Comparison of ENCODE assay signal across 8 cellular contexts in the genomic region with DNA sequence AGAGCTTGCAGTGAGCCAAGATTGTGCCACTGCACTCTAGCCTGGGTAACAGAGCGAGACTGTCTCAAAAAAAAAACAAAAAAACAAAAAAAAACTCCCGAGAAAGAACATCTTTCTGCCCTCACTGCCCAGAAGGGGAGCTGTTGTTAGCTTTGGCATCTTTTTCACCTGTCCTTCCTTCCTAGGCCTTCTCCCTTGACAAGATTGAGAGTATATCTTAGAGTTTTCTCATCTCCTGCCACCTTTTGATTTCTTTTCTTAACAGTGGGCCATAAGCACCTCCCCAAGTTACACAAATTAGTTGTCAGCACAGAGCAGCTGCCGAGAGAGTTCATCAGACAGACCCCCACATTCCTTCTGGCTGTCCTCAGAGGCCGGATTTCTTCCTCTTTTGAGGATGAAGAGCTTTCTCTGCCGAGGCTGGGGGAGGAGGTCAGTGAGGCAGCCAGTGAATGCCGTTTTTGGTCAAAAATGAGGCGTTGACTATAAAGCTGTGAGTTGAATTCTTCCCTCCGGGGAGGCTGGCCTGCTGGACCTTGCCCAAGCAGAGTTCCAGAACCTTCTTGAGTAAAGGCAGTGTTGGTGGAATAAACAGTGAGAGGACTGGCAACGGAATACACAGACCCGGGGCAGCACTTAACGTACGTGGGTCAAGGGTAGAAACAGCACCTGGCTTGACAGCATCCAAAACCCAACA.
A peak's percentile ranks its signal among the peaks of the same experiment; 100 is the strongest.
DNase-seq lines count a peak whose midpoint lies in the region; ATAC-seq and TF ChIP-seq lines count a peak whose summit lies in the region.

No MANE protein-coding gene starts in this region.

- peak overlapping the region; percentile 34 for H3K27ac Mint-ChIP-seq in stimulated activated naive B cell treated with anti-CD40 and anti-IgM and Interleukin-4, amounts not matched to agents 10 μg/mL and 1 μg/mL and 100 μg/mL, for 72 hours
- H3K27ac Mint-ChIP-seq in activated naive CD4-positive, alpha-beta T cell treated with anti-CD3 and anti-CD28 coated beads for 36 hours, result no peak overlapping the region

- H3K27ac ChIP-seq in ascending aorta (peak overlapping the region; percentile 83 to 89), hepatocyte (no peak overlapping the region)

- DNase-seq in GM12864 (ENCODE audit: low read depth) (no peak), ascending aorta (ENCODE audit: low spot score in 2 of 2) (peak in 1 of 2 donors; percentile 87), hepatocyte (ENCODE audit: low spot score) (no peak), D341Med (ENCODE audit: low spot score) (no peak), activated T-cell treated with anti-CD3 and anti-CD28 coated beads for 4 hours (no peak)
- DNase-seq in stimulated activated naive B cell treated with anti-CD40 and anti-IgM and Interleukin-4, amounts not matched to agents 10 μg/mL and 1 μg/mL and 100 μg/mL, for 72 hours, result no peak
- DNase-seq in activated naive CD4-positive, alpha-beta T cell treated with anti-CD3 and anti-CD28 coated beads for 36 hours, result no peak

- no peak overlapping the region for H3K4me3 Mint-ChIP-seq in stimulated activated naive B cell treated with anti-CD40 and anti-IgM and Interleukin-4, amounts not matched to agents 10 μg/mL and 1 μg/mL and 100 μg/mL, for 72 hours
- no peak overlapping the region for H3K4me3 Mint-ChIP-seq in activated naive CD4-positive, alpha-beta T cell treated with anti-CD3 and anti-CD28 coated beads for 36 hours

- H3K4me3 ChIP-seq in GM12864 (ENCODE audit: low read depth, low read length) (no peak overlapping the region), ascending aorta (peak overlapping the region in 1 of 2 donors; percentile 23), hepatocyte (no peak overlapping the region)

- H2AFZ ChIP-seq in hepatocyte, result no peak overlapping the region

- H4K20me1 ChIP-seq in hepatocyte (ENCODE audit: insufficient read depth, poor library complexity, severe bottlenecking), result no peaks in the 10 kb centered on the region

- H3K9me3 Mint-ChIP-seq in stimulated activated naive B cell treated with anti-CD40 and anti-IgM and Interleukin-4, amounts not matched to agents 10 μg/mL and 1 μg/mL and 100 μg/mL, for 72 hours, result no peaks in the 10 kb centered on the region
- no peaks in the 10 kb centered on the region for H3K9me3 Mint-ChIP-seq in activated naive CD4-positive, alpha-beta T cell treated with anti-CD3 and anti-CD28 coated beads for 36 hours

- TF ChIP-seq CTCF in GM12864 (IDR thresholded peaks at IDR 0.05; ENCODE audit: low read depth, low read length, missing control alignments) (peak; percentile 13), ascending aorta (IDR thresholded peaks at IDR 0.05) (peak in 1 of 3 experiments; percentile 38), hepatocyte (IDR thresholded peaks at IDR 0.05; ENCODE audit: poor library complexity) (peak; percentile 36)

- H3K9me3 ChIP-seq in ascending aorta (no peaks in the 10 kb centered on the region), hepatocyte (ENCODE audit: low read depth) (no peaks in the 10 kb centered on the region)

- CTCF ChIA-PET in activated naive CD4-positive, alpha-beta T cell treated with anti-CD3 and anti-CD28 coated beads for 36 hours (lab: Charles Lee), result no interaction called here

- no peaks in the 10 kb centered on the region for H3K9me2 ChIP-seq in hepatocyte (replicated peaks; ENCODE audit: insufficient read depth)

- no peak overlapping the region for H3K4me2 ChIP-seq in hepatocyte

- no peak for ATAC-seq in stimulated activated naive B cell treated with anti-CD40 and anti-IgM and Interleukin-4, amounts not matched to agents 10 μg/mL and 1 μg/mL and 100 μg/mL, for 72 hours (replicated peaks)
- no peak for ATAC-seq in HG03139 (IDR thresholded peaks at IDR 0.05; ENCODE audit: unreplicated experiment)

- peaks cover 44 to 75% of the 10 kb centered on the region in 2 donors for H3K36me3 Mint-ChIP-seq in stimulated activated naive B cell treated with anti-CD40 and anti-IgM and Interleukin-4, amounts not matched to agents 10 μg/mL and 1 μg/mL and 100 μg/mL, for 72 hours
- peaks cover 36% of the 10 kb centered on the region for H3K36me3 Mint-ChIP-seq in activated naive CD4-positive, alpha-beta T cell treated with anti-CD3 and anti-CD28 coated beads for 36 hours (ENCODE audit: low read depth)

- H3K36me3 ChIP-seq in ascending aorta, result peaks cover 15 to 36% of the 10 kb centered on the region in 2 donors
- no peaks in the 10 kb centered on the region for H3K36me3 ChIP-seq in hepatocyte (replicated peaks; ENCODE audit: insufficient read depth, low read depth)

- intact Hi-C loops in ascending aorta (cut with DNase I), result loop anchor here (5.0 kb wide), 1 partner anchor 34 kb away; no protein-coding TSS in a partner anchor
- intact Hi-C loops in activated naive CD4-positive, alpha-beta T cell treated with anti-CD3 and anti-CD28 coated beads for 36 hours (cut with micrococcal nuclease), result no loop called here

- peaks cover 11 to 36% of the 10 kb centered on the region in 2 donors for H3K4me1 ChIP-seq in ascending aorta
- no peaks in the 10 kb centered on the region for H3K4me1 ChIP-seq in hepatocyte (ENCODE audit: insufficient read depth)

- no peaks in the 10 kb centered on the region for H3K79me2 ChIP-seq in hepatocyte

- H3K27me3 ChIP-seq in ascending aorta (no peaks in the 10 kb centered on the region), hepatocyte (no peaks in the 10 kb centered on the region)

- H3K27me3 Mint-ChIP-seq in stimulated activated naive B cell treated with anti-CD40 and anti-IgM and Interleukin-4, amounts not matched to agents 10 μg/mL and 1 μg/mL and 100 μg/mL, for 72 hours, result no peaks in the 10 kb centered on the region
- no peaks in the 10 kb centered on the region for H3K27me3 Mint-ChIP-seq in activated naive CD4-positive, alpha-beta T cell treated with anti-CD3 and anti-CD28 coated beads for 36 hours (ENCODE audit: low read depth)

- peaks cover 18 to 23% of the 10 kb centered on the region in 2 donors for H3K4me1 Mint-ChIP-seq in stimulated activated naive B cell treated with anti-CD40 and anti-IgM and Interleukin-4, amounts not matched to agents 10 μg/mL and 1 μg/mL and 100 μg/mL, for 72 hours
- H3K4me1 Mint-ChIP-seq in activated naive CD4-positive, alpha-beta T cell treated with anti-CD3 and anti-CD28 coated beads for 36 hours (ENCODE audit: low read depth), result no peaks in the 10 kb centered on the region

- WGBS in hepatocyte (ENCODE audit: low lambda C conversion rate, missing lambda C conversion rate), result 73% methylated on average over 12 of the region's 12 CpGs
